ENCODE assay signal across 34 cellular contexts in the genomic region with DNA sequence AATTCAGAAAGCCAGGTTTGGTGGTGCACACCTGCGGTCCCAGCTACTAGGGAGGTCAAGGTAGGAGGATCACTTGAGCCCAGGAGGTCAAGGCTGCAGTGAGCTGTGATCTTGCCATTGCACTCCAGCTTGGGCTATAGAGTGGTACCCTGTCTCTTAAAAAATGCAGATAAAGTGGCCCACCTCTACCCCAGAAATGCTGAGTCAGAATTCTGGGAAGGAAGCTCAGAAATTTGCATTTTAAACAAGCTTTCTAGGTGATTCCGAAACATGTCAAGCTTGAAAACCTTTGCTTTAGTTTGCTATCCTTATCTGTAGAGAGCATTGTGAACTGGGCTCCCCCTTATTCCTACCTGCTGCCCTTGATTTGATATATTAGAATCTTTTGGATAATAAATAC.
"Had no signal": no experiment of that assay in that cellular context is flagged by ENCODE, and none has a peak within 500 bp of the region (broad histone marks: within the 10 kb centered on the region; RNA-seq: fewer than 3 reads in every experiment).

No MANE protein-coding gene starts in this region.

- DNase-seq: activated CD4-positive, alpha-beta memory T cell treated with anti-CD3 and anti-CD28 coated beads, Interleukin-2, amount 10 ng/mL, durations not matched to agents 7 days and 5 days; activated CD4-positive, alpha-beta T cell treated with anti-CD3 and anti-CD28 coated beads for 1 hour; activated CD4-positive, alpha-beta T cell treated with anti-CD3 and anti-CD28 coated beads for 48 hours; activated CD4-positive, CD25-positive, alpha-beta regulatory T cell; activated CD8-positive, alpha-beta memory T cell treated with anti-CD3 and anti-CD28 coated beads for 24 hours; activated CD8-positive, alpha-beta memory T cell treated with anti-CD3 and anti-CD28 coated beads, Interleukin-2, amount 10 ng/mL, durations not matched to agents 7 days and 5 days; activated CD8-positive, alpha-beta memory T cell treated with anti-CD3 and anti-CD28 coated beads, Interleukin-2, amount 50 U/mL, for 48 hours; activated effector memory CD4-positive, alpha-beta T cell treated with Interleukin-2 at 50 U/mL for 16 hours; activated naive CD4-positive, alpha-beta T cell treated with anti-CD3 and anti-CD28 coated beads, Interleukin-2, amount 50 U/mL, for 16 hours; activated naive CD8-positive, alpha-beta T cell treated with anti-CD3 and anti-CD28 coated beads, Interleukin-2, amount 10 ng/mL, durations not matched to agents 7 days and 5 days; activated T-cell treated with anti-CD3 and anti-CD28 coated beads, Interleukin-2, amount 50 U/mL, for 48 hours; amygdala; MG63; NCI-H1048; NCI-H1105 treated with DMSO at 0.1 percent for 48 hours; NCI-H1436; NCI-H1694; NCI-H1930; NCI-H2081 treated with DMSO at 0.1 percent for 48 hours; NCI-H226; NCI-H446 treated with DMSO at 0.1 percent for 48 hours; NCI-H524; NCI-H69; NCI-H82; PC-9; SIG-M5; T1000; WERI-Rb-1 had no signal

- ATAC-seq: activated CD8-positive, alpha-beta memory T cell treated with anti-CD3 and anti-CD28 coated beads, Interleukin-2, amount 10 ng/mL, durations not matched to agents 7 days and 5 days; Right ventricle myocardium inferior had no signal

- H3K27ac ChIP-seq: ascending aorta, cardiac muscle cell, PC-9, RWPE1, WERI-Rb-1 had no signal

- H3K4me3 Mint-ChIP-seq: activated CD4-positive, alpha-beta memory T cell treated with anti-CD3 and anti-CD28 coated beads, Interleukin-2, amount 10 ng/mL, durations not matched to agents 7 days and 5 days; activated CD8-positive, alpha-beta memory T cell treated with anti-CD3 and anti-CD28 coated beads, Interleukin-2, amount 10 ng/mL, durations not matched to agents 7 days and 5 days; activated naive CD8-positive, alpha-beta T cell treated with anti-CD3 and anti-CD28 coated beads, Interleukin-2, amount 10 ng/mL, durations not matched to agents 7 days and 5 days; central memory CD8-positive, alpha-beta T cell had no signal

- H2AFZ ChIP-seq: PC-9 had no signal

- H3K4me2 ChIP-seq: PC-9 had no signal

- H3K36me3 ChIP-seq: ascending aorta, cardiac muscle cell, MG63, WERI-Rb-1 had no signal

- FAIRE-seq: RCC 7860 had no signal

- H3K9me3 ChIP-seq: ascending aorta, MG63 had no signal

- H3K27me3 ChIP-seq: ascending aorta, cardiac muscle cell had no signal

- H3K9me3 Mint-ChIP-seq: activated CD4-positive, alpha-beta memory T cell treated with anti-CD3 and anti-CD28 coated beads, Interleukin-2, amount 10 ng/mL, durations not matched to agents 7 days and 5 days; activated naive CD8-positive, alpha-beta T cell treated with anti-CD3 and anti-CD28 coated beads, Interleukin-2, amount 10 ng/mL, durations not matched to agents 7 days and 5 days; central memory CD8-positive, alpha-beta T cell had no signal

- H3K36me3 Mint-ChIP-seq: activated CD8-positive, alpha-beta memory T cell treated with anti-CD3 and anti-CD28 coated beads, Interleukin-2, amount 10 ng/mL, durations not matched to agents 7 days and 5 days; activated naive CD8-positive, alpha-beta T cell treated with anti-CD3 and anti-CD28 coated beads, Interleukin-2, amount 10 ng/mL, durations not matched to agents 7 days and 5 days had no signal

- H3K4me1 Mint-ChIP-seq: activated CD4-positive, alpha-beta memory T cell treated with anti-CD3 and anti-CD28 coated beads, Interleukin-2, amount 10 ng/mL, durations not matched to agents 7 days and 5 days; activated CD8-positive, alpha-beta memory T cell treated with anti-CD3 and anti-CD28 coated beads, Interleukin-2, amount 10 ng/mL, durations not matched to agents 7 days and 5 days; activated naive CD8-positive, alpha-beta T cell treated with anti-CD3 and anti-CD28 coated beads, Interleukin-2, amount 10 ng/mL, durations not matched to agents 7 days and 5 days; central memory CD8-positive, alpha-beta T cell had no signal

- H3K27ac Mint-ChIP-seq: activated CD4-positive, alpha-beta memory T cell treated with anti-CD3 and anti-CD28 coated beads, Interleukin-2, amount 10 ng/mL, durations not matched to agents 7 days and 5 days; activated CD8-positive, alpha-beta memory T cell treated with anti-CD3 and anti-CD28 coated beads, Interleukin-2, amount 10 ng/mL, durations not matched to agents 7 days and 5 days; activated naive CD8-positive, alpha-beta T cell treated with anti-CD3 and anti-CD28 coated beads, Interleukin-2, amount 10 ng/mL, durations not matched to agents 7 days and 5 days had no signal

- H3K4me1 ChIP-seq: ascending aorta had no signal

- H3K4me3 ChIP-seq: ascending aorta, cardiac muscle cell, MG63, PC-9 had no signal
